8 cellular contexts compared by ENCODE assay signal in the genomic region with DNA sequence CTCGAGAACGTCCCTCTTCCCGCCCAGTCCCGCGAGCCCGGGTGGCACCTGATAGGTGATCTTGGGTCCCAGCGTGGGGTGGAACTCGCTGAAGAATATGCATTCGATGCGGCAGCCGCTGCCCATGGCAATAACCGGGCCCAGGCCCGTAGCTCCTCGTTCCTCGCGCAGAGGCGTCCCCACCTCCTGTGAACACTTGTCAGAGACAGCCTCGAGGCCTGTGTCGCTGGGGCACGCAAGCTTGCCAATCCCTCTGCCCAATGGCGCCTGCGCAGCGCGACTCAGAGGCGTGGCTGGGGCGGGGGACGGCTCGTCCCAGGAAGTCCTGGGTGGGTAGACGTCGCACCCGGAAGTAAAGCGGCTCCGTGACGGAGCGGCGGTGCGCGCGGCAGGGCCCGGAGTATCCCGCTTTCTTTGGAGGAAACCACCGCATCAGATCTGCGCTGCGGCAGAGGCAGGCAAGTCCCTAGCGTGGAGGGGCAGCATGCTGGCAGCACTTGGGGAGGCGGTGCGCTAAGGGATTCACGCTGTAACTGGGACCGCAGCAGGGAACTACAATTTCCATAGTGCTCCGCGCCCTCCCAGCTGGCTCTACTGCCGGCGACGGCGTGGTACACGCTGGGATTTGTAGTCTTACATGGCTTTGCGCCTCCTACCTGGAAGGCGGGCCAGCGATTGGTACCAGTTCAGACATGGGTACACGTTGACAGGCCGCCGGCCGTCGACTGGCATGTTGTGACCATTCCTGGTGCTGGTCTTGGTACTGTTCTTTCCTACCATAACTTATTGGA. TPM values are rescaled to one million over a fixed set of nuclear protein-coding genes. Genes with fewer than 3 reads are reported as not detected.
DNase-seq lines count a peak whose midpoint lies in the region; ATAC-seq and TF ChIP-seq lines count a peak whose summit lies in the region.

A gene with protein sequence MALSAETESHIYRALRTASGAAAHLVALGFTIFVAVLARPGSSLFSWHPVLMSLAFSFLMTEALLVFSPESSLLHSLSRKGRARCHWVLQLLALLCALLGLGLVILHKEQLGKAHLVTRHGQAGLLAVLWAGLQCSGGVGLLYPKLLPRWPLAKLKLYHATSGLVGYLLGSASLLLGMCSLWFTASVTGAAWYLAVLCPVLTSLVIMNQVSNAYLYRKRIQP (plus strand): TSS at position 336 of the 791 bp plus-strand sequence. CDS start 572 bp downstream, outside the sequence.
A gene (minus strand): TSS at position 249 of the 791 bp plus-strand sequence. CDS start 123 bp downstream, at position 126.

- peaks cover 5 to 50% of the 10 kb centered on the region in 2 donors for H3K36me3 ChIP-seq in psoas muscle (ENCODE audit: insufficient read depth in 1 of 2, low read depth in 1 of 2)
- peaks cover 3% of the 10 kb centered on the region for H3K36me3 ChIP-seq in urinary bladder (ENCODE audit: insufficient read depth)

- H3K4me3 ChIP-seq in psoas muscle (peak within 1 kb of the TSS; percentile 92), urinary bladder (ENCODE audit: low read depth, low read length) (peak within 1 kb of the TSS; percentile 55)

- H3K27me3 ChIP-seq in psoas muscle (ENCODE audit: insufficient read depth in 3 of 3, low read length in 2 of 3) = no peaks in the 10 kb centered on the region

- intact Hi-C loops in T-helper 2 cell treated with Interferon-gamma antibody and Interleukin-4, amounts not matched to agents 100 ng/mL and 5 ng/mL, for 36 hours (cut with micrococcal nuclease) = loop anchor here (1.0 to 2.0 kb wide), 5 partner anchors 9 to 58 kb away; a partner anchor contains a TSS
- intact Hi-C loops in left ventricle myocardium superior (cut with micrococcal nuclease) = no loop called here
- intact Hi-C loops in psoas muscle (cut with DNase I) = no loop called here

- H3K4me1 ChIP-seq in psoas muscle (peaks cover 43% of the 10 kb centered on the region), urinary bladder (ENCODE audit: insufficient read depth) (peaks cover 2% of the 10 kb centered on the region)

- DNase-seq in NCI-H1930 (lab: John Stamatoyannopoulos, UW) (peak; percentile 77 to 84), anterior cingulate cortex (lab: John Stamatoyannopoulos, UW) (peak; percentile 89 to 99 (median 97)), left ventricle myocardium superior (peak; percentile 98), psoas muscle (peak; percentile 98 to 99)

- WGBS in psoas muscle, 3 donors = 0 to 1% (median 1%) methylated on average over 63 to 64 of the region's 64 CpGs
- WGBS in urinary bladder = under 1% methylated on average over 64 of the region's 64 CpGs

- H3K27ac ChIP-seq in psoas muscle = peak within 1 kb of the TSS; percentile 97
- peak within 1 kb of the TSS; percentile 86 for H3K27ac ChIP-seq in urinary bladder (ENCODE audit: low read depth)

- TF ChIP-seq CTCF in psoas muscle (IDR thresholded peaks at IDR 0.05) = no peak

- no peaks in the 10 kb centered on the region for H3K9me3 ChIP-seq in psoas muscle

- ATAC-seq in GM18502 (IDR thresholded peaks at IDR 0.05; ENCODE audit: poor library complexity, unreplicated experiment) = peak; percentile 84
- ATAC-seq in HG02943 (IDR thresholded peaks at IDR 0.05; ENCODE audit: low read depth, unreplicated experiment) = peak; percentile 79
- ATAC-seq in left ventricle myocardium superior = peak; percentile 95
- ATAC-seq in psoas muscle = peak; percentile 94 to 96 (median 94)

RNA-seq across cellular contexts. Expression of the first gene that starts in this region (rescaled TPM):
- total RNA-seq in T-helper 2 cell treated with Interferon-gamma antibody and Interleukin-4, amounts not matched to agents 100 ng/mL and 5 ng/mL, for 36 hours = 42.7 and 46.3 TPM in 2 replicates
- total RNA-seq in left ventricle myocardium superior (5.2 TPM), psoas muscle (1 to 10 TPM; 5.7 to 9.2 (median 7.0) TPM), urinary bladder (8.6 TPM)
- polyA plus RNA-seq in psoas muscle (10 to 100 TPM; 14.7 to 34.8 (median 17.5) TPM), urinary bladder (19.2 TPM)

RNA-seq across cellular contexts. Expression of the second gene that starts in this region (rescaled TPM):
- total RNA-seq in T-helper 2 cell treated with Interferon-gamma antibody and Interleukin-4, amounts not matched to agents 100 ng/mL and 5 ng/mL, for 36 hours = 44.4 and 49.6 TPM in 2 replicates
- total RNA-seq in left ventricle myocardium superior (16.8 TPM), psoas muscle (10 to 100 TPM; 16.1 to 29.5 (median 19.6) TPM), urinary bladder (17.3 TPM)
- polyA plus RNA-seq in psoas muscle (10 to 100 TPM; 21.5 to 36.6 (median 21.7) TPM), urinary bladder (17.0 TPM)

Comparison
In these comparisons a context has a peak if more than half of its experiments do, and no peak if none do; other contexts are left out.
1. Peak in every context shown above with its lines: DNase-seq, ATAC-seq, H3K4me3 ChIP-seq and H3K27ac ChIP-seq.